1 cellular context compared by ENCODE assay signal in genomic region chr1:57492846-57493245, GRCh38.
TF ChIP-seq lines count a peak whose summit lies in the region.

No MANE protein-coding gene starts in this region.

TF ChIP-seq in HepG2, 621 proteins besides CTCF, POLR2A, EP300 and RAD21 (continued from another document):
- peak; percentile 74 for TF ChIP-seq MNT (IDR thresholded peaks at IDR 0.05)
- no peak for TF ChIP-seq MIER2 (CRISPR knock-in tag; IDR thresholded peaks at IDR 0.05)
